In genomic region chr2:169523681-169524080, GRCh38 we compare ENCODE assay signal across 2 cellular contexts.
A peak's percentile ranks its signal among the peaks of the same experiment; 100 is the strongest.
TF ChIP-seq lines count a peak whose summit lies in the region.

No MANE protein-coding gene starts in this region.

TF ChIP-seq in liver, 16 proteins besides CTCF, POLR2A, EP300 and RAD21:
- TF ChIP-seq REST (IDR thresholded peaks at IDR 0.05), result no peak
- TF ChIP-seq HNF4G (IDR thresholded peaks at IDR 0.05), result no peak
- TF ChIP-seq SP1 (IDR thresholded peaks at IDR 0.05), result no peak
- TF ChIP-seq RXRA (IDR thresholded peaks at IDR 0.05), result peak; percentile 32 to 56
- no peak for TF ChIP-seq FOXA1 (IDR thresholded peaks at IDR 0.05)
- no peak for TF ChIP-seq EGR1 (IDR thresholded peaks at IDR 0.05; ENCODE audit: low read depth in 2 of 2)
TF ChIP-seq in liver: peak in this region for 1.

TF ChIP-seq in neural cell, 6 proteins besides CTCF, POLR2A, EP300 and RAD21 (continued from another document):
- no peak for TF ChIP-seq REST (IDR thresholded peaks at IDR 0.05; ENCODE audit: borderline replicate concordance)
- no peak for TF ChIP-seq SMC3 (conservative IDR thresholded peaks at IDR 0.05; ENCODE audit: poor library complexity)
- no peak for TF ChIP-seq MXI1 (conservative IDR thresholded peaks at IDR 0.05; ENCODE audit: poor library complexity, severe bottlenecking)
- no peak for TF ChIP-seq EZH2 (IDR thresholded peaks at IDR 0.05; ENCODE audit: borderline replicate concordance, insufficient read depth, low read length, poor library complexity, severe bottlenecking)
